ENCODE assay signal across 1 cellular context in the genomic region with DNA sequence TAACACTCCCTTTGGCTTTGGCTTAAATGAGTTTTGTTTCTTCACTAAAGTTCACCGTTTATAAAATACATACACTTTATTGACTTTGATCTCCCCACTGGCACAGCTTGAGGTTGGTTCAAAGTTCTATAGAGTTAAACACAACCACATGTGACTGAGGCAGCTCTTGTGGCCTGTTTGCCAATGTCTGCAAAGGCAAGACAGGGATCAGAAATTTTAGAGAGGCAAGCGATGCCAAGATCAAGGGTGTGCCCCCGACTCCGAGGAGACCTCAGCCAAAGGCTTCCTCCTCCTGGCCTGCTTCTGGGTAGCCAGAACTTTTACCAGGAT.
TF ChIP-seq lines count a peak whose summit lies in the region.

No MANE protein-coding gene starts in this region.

TF ChIP-seq in IMR-90, 13 proteins besides CTCF, POLR2A, EP300 and RAD21 (continued from another document):
- no peak for TF ChIP-seq CEBPB (IDR thresholded peaks at IDR 0.05; ENCODE audit: low read depth, low read length)
- TF ChIP-seq BHLHE40 (IDR thresholded peaks at IDR 0.05; ENCODE audit: low read depth, low read length): no peak
- TF ChIP-seq SMC3 (IDR thresholded peaks at IDR 0.05; ENCODE audit: low read depth, low read length): no peak
- TF ChIP-seq MAZ (IDR thresholded peaks at IDR 0.05; ENCODE audit: borderline replicate concordance, low read depth, low read length): no peak
- no peak for TF ChIP-seq RCOR1 (IDR thresholded peaks at IDR 0.05; ENCODE audit: insufficient replicate concordance, low read length)
- no peak for TF ChIP-seq RFX5 (IDR thresholded peaks at IDR 0.05; ENCODE audit: low read depth, low read length)
- no peak for TF ChIP-seq CHD1 (IDR thresholded peaks at IDR 0.05; ENCODE audit: low read depth, low read length)
- TF ChIP-seq USF2 (IDR thresholded peaks at IDR 0.05; ENCODE audit: low read depth, low read length): no peak
- no peak for TF ChIP-seq FOS (IDR thresholded peaks at IDR 0.05; ENCODE audit: low read depth, low read length)
- TF ChIP-seq, protein P1, sequence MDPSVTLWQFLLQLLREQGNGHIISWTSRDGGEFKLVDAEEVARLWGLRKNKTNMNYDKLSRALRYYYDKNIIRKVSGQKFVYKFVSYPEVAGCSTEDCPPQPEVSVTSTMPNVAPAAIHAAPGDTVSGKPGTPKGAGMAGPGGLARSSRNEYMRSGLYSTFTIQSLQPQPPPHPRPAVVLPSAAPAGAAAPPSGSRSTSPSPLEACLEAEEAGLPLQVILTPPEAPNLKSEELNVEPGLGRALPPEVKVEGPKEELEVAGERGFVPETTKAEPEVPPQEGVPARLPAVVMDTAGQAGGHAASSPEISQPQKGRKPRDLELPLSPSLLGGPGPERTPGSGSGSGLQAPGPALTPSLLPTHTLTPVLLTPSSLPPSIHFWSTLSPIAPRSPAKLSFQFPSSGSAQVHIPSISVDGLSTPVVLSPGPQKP (IDR thresholded peaks at IDR 0.05; ENCODE audit: borderline replicate concordance, low read depth, low read length): no peak
- TF ChIP-seq NFE2L2 (IDR thresholded peaks at IDR 0.05; ENCODE audit: low read depth, low read length): no peak
